Comparison of ENCODE assay signal across 12 cellular contexts in genomic region chr18:57898506-57899124, GRCh38.
DNase-seq lines count a peak whose midpoint lies in the region; ATAC-seq and TF ChIP-seq lines count a peak whose summit lies in the region.
"Had no signal": no experiment of that assay in that cellular context is flagged by ENCODE, and none has a peak within 500 bp of the region (broad histone marks: within the 10 kb centered on the region; RNA-seq: fewer than 3 reads in every experiment).

No MANE protein-coding gene starts in this region.

- no peaks in the 10 kb centered on the region for H3K36me3 ChIP-seq in fibroblast of lung (ENCODE audit: control insufficient read depth, insufficient read depth, low read length)

- no peaks in the 10 kb centered on the region for H3K79me2 ChIP-seq in fibroblast of lung (ENCODE audit: control insufficient read depth, insufficient read depth, low read length)

- no peak overlapping the region for H3K4me2 ChIP-seq in fibroblast of lung (ENCODE audit: extremely low read depth, insufficient read depth, low read length)

- no peaks in the 10 kb centered on the region for H3K9me3 ChIP-seq in fibroblast of lung (ENCODE audit: control insufficient read depth, insufficient read depth, low read depth, low read length)

- H3K27ac ChIP-seq in fibroblast of lung (ENCODE audit: insufficient read depth, low read length): no peak overlapping the region

- H4K20me1 ChIP-seq in fibroblast of lung (ENCODE audit: control insufficient read depth, extremely low read depth, insufficient read depth, low read length): no peaks in the 10 kb centered on the region

- no peak overlapping the region for H3K27ac Mint-ChIP-seq in activated CD8-positive, alpha-beta T cell treated with anti-CD3 and anti-CD28 coated beads, Interleukin-2, amount 10 ng/mL, durations not matched to agents 7 days and 5 days
- H3K27ac Mint-ChIP-seq: activated CD4-positive, alpha-beta T cell treated with anti-CD3 and anti-CD28 coated beads, Interleukin-2, amount 10 ng/mL, durations not matched to agents 7 days and 5 days; IgD-negative memory B cell; memory B cell had no signal

- H3K36me3 Mint-ChIP-seq in activated CD8-positive, alpha-beta T cell treated with anti-CD3 and anti-CD28 coated beads, Interleukin-2, amount 10 ng/mL, durations not matched to agents 7 days and 5 days (ENCODE audit: low read depth): no peaks in the 10 kb centered on the region

- H3K4me3 ChIP-seq in AG10803 (ENCODE audit: low read length): no peak overlapping the region
- no peak overlapping the region for H3K4me3 ChIP-seq in fibroblast of lung (replicated peaks in 1 of 4; ENCODE audit: control extremely low read depth in 1 of 4, insufficient read depth in 1 of 4, low read depth in 3 of 4, low read length in 4 of 4)

- DNase-seq in AG10803 (ENCODE audit: low read depth): peak; percentile 92
- DNase-seq in HT1080 (ENCODE audit: low read depth): peak; percentile 83
- peak; percentile 51 for DNase-seq in NCI-H774 (lab: John Stamatoyannopoulos, UW)
- DNase-seq in fibroblast of lung (ENCODE audit: low read depth in 2 of 2): peak; percentile 84 to 95
- no peak for DNase-seq in activated CD8-positive, alpha-beta T cell treated with anti-CD3 and anti-CD28 coated beads, Interleukin-2, amount 10 ng/mL, durations not matched to agents 7 days and 5 days
- DNase-seq: activated CD4-positive, alpha-beta T cell treated with anti-CD3 and anti-CD28 coated beads, Interleukin-2, amount 10 ng/mL, durations not matched to agents 7 days and 5 days; stimulated activated naive CD4-positive, alpha-beta T cell treated with Interleukin-2 at 50 U/mL for 16 hours had no signal

- POLR2A ChIA-PET in activated CD8-positive, alpha-beta T cell treated with anti-CD3 and anti-CD28 coated beads, Interleukin-2, amount 10 ng/mL, durations not matched to agents 7 days and 5 days (lab: Charles Lee): no interaction called here

- CTCF ChIA-PET in activated CD8-positive, alpha-beta T cell treated with anti-CD3 and anti-CD28 coated beads, Interleukin-2, amount 10 ng/mL, durations not matched to agents 7 days and 5 days (lab: Charles Lee): interaction anchor here (1.0 to 1.2 kb wide), 2 partner anchors 17 to 223 kb away, joined by 3 to 4 read pairs; no protein-coding TSS in a partner anchor

- no peaks in the 10 kb centered on the region for H3K9me3 Mint-ChIP-seq in activated CD8-positive, alpha-beta T cell treated with anti-CD3 and anti-CD28 coated beads, Interleukin-2, amount 10 ng/mL, durations not matched to agents 7 days and 5 days (ENCODE audit: insufficient read depth)
- H3K9me3 Mint-ChIP-seq: activated CD4-positive, alpha-beta T cell treated with anti-CD3 and anti-CD28 coated beads, Interleukin-2, amount 10 ng/mL, durations not matched to agents 7 days and 5 days had no signal

- no peak overlapping the region for H2AFZ ChIP-seq in fibroblast of lung (ENCODE audit: low read length)

- H3K4me3 Mint-ChIP-seq in activated CD8-positive, alpha-beta T cell treated with anti-CD3 and anti-CD28 coated beads, Interleukin-2, amount 10 ng/mL, durations not matched to agents 7 days and 5 days: no peak overlapping the region
- H3K4me3 Mint-ChIP-seq: activated CD4-positive, alpha-beta T cell treated with anti-CD3 and anti-CD28 coated beads, Interleukin-2, amount 10 ng/mL, durations not matched to agents 7 days and 5 days; IgD-negative memory B cell; memory B cell had no signal

- ATAC-seq in activated CD8-positive, alpha-beta T cell treated with anti-CD3 and anti-CD28 coated beads, Interleukin-2, amount 10 ng/mL, durations not matched to agents 7 days and 5 days: no peak
- ATAC-seq in GM18870 (IDR thresholded peaks at IDR 0.05; ENCODE audit: unreplicated experiment): no peak
- ATAC-seq in GM18873 (IDR thresholded peaks at IDR 0.05; ENCODE audit: low FRiP score, unreplicated experiment): no peak
- ATAC-seq in HG02678 (IDR thresholded peaks at IDR 0.05; ENCODE audit: unreplicated experiment): no peak

- no peak overlapping the region for H3K9ac ChIP-seq in fibroblast of lung (ENCODE audit: insufficient read depth, low read length)

- no peaks in the 10 kb centered on the region for H3K4me1 Mint-ChIP-seq in activated CD8-positive, alpha-beta T cell treated with anti-CD3 and anti-CD28 coated beads, Interleukin-2, amount 10 ng/mL, durations not matched to agents 7 days and 5 days (ENCODE audit: low read depth)
- H3K4me1 Mint-ChIP-seq: activated CD4-positive, alpha-beta T cell treated with anti-CD3 and anti-CD28 coated beads, Interleukin-2, amount 10 ng/mL, durations not matched to agents 7 days and 5 days; IgD-negative memory B cell; memory B cell had no signal

- peaks cover 5% of the 10 kb centered on the region for H3K27me3 Mint-ChIP-seq in activated CD8-positive, alpha-beta T cell treated with anti-CD3 and anti-CD28 coated beads, Interleukin-2, amount 10 ng/mL, durations not matched to agents 7 days and 5 days (ENCODE audit: low read depth)
- H3K27me3 Mint-ChIP-seq: activated CD4-positive, alpha-beta T cell treated with anti-CD3 and anti-CD28 coated beads, Interleukin-2, amount 10 ng/mL, durations not matched to agents 7 days and 5 days had no signal

- peaks cover 10% of the 10 kb centered on the region for H3K4me1 ChIP-seq in fibroblast of lung (ENCODE audit: control insufficient read depth, extremely low read depth, insufficient read depth, low read length)

- H3K27me3 ChIP-seq in fibroblast of lung (ENCODE audit: control insufficient read depth, insufficient read depth, low read length): no peaks in the 10 kb centered on the region

- TF ChIP-seq CTCF in AG10803 (conservative IDR thresholded peaks at IDR 0.05; ENCODE audit: low read length) (no peak), fibroblast of lung (conservative IDR thresholded peaks at IDR 0.05 in 1 of 2, IDR thresholded peaks at IDR 0.05 in 1 of 2; ENCODE audit: low read depth in 1 of 2, low read length in 2 of 2) (no peak)
